Comparison of ENCODE assay signal across 13 cellular contexts in the genomic region with DNA sequence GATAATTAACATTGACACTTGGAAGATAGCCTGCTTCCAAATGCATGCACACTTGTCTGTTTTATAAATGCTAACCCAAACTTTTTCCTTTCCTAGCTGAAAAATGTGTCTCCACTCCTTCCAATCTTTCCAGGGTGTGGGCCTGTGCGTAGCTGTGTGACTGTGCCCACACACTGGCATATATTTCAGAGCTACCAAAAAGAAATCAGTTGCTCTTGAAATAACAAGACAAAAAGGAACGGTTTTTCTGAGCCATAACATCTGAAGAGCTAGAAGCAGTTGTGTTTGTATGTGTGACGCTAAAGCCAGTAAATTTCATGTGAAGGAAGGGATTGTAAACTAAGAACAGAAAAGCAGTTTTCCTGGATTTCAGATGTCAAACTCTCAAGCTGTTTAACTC.
DNase-seq lines count a peak whose midpoint lies in the region; ATAC-seq and TF ChIP-seq lines count a peak whose summit lies in the region.
"Had no signal": no experiment of that assay in that cellular context is flagged by ENCODE, and none has a peak within 500 bp of the region (broad histone marks: within the 10 kb centered on the region; RNA-seq: fewer than 3 reads in every experiment).

No MANE protein-coding gene starts in this region.

- H3K27ac ChIP-seq in VCaP (peak overlapping the region; percentile 27; the same call in 1 of the 2 replicates), gastroesophageal sphincter (peak overlapping the region; percentile 82 to 93 (median 91))

- peak overlapping the region; percentile 67 for H3K4me2 ChIP-seq in skeletal muscle satellite cell (ENCODE audit: low read length)

- H3K4me1 ChIP-seq in gastroesophageal sphincter = peaks cover 62 to 100% (median 67%) of the 10 kb centered on the region in 3 donors
- H3K4me1 ChIP-seq in skeletal muscle satellite cell (ENCODE audit: control insufficient read depth, insufficient read depth, low read length) = peaks cover 85% of the 10 kb centered on the region

- TF ChIP-seq POLR2A in gastroesophageal sphincter (IDR thresholded peaks at IDR 0.05) = no peak

- no peaks in the 10 kb centered on the region for H3K9me3 ChIP-seq in gastroesophageal sphincter
- H3K9me3 ChIP-seq in skeletal muscle satellite cell (replicated peaks; ENCODE audit: low read length) = no peaks in the 10 kb centered on the region
- H3K9me3 ChIP-seq: BE2C had no signal

- H3K36me3 ChIP-seq in gastroesophageal sphincter = peaks cover 0 to 5% of the 10 kb centered on the region in 2 donors
- peaks cover 9% of the 10 kb centered on the region for H3K36me3 ChIP-seq in skeletal muscle satellite cell (ENCODE audit: insufficient read depth, low read length)
- H3K36me3 ChIP-seq: BE2C had no signal

- ATAC-seq in gastroesophageal sphincter (peak; percentile 11), HG03280 (IDR thresholded peaks at IDR 0.05; ENCODE audit: unreplicated experiment) (no peak), HG03442 (IDR thresholded peaks at IDR 0.05; ENCODE audit: unreplicated experiment) (no peak)
- ATAC-seq: T-cell had no signal

- H3K9ac ChIP-seq in skeletal muscle satellite cell (ENCODE audit: low read depth, low read length) = peak overlapping the region; percentile 78

- WGBS in gastroesophageal sphincter (ENCODE audit: low coverage in 1 of 2), 2 donors = 12 to 14% methylated on average over 2 to 3 of the region's 3 CpGs

- TF ChIP-seq EP300 in gastroesophageal sphincter (IDR thresholded peaks at IDR 0.05) = no peak

- DNase-seq in Ammon's horn (ENCODE audit: low spot score) = peak; percentile 36
- no peak for DNase-seq in NOMO-1 treated with DMSO at 0.1 percent for 48 hours (lab: John Stamatoyannopoulos, UW; ENCODE audit: unreplicated experiment)
- DNase-seq in DMS53 (lab: John Stamatoyannopoulos, UW) = no peak
- DNase-seq: activated CD4-positive, alpha-beta T cell treated with anti-CD3 and anti-CD28 coated beads for 48 hours; midbrain; NCI-H1436 treated with DMSO at 0.1 percent for 48 hours; T-cell had no signal

- H3K4me3 ChIP-seq in gastroesophageal sphincter = no peak overlapping the region
- H3K4me3 ChIP-seq in skeletal muscle satellite cell (ENCODE audit: low read length) = peak overlapping the region; percentile 38

- H3K27me3 ChIP-seq in gastroesophageal sphincter (no peaks in the 10 kb centered on the region), skeletal muscle satellite cell (ENCODE audit: control insufficient read depth, insufficient read depth, low read length) (no peaks in the 10 kb centered on the region)
- H3K27me3 ChIP-seq: BE2C had no signal

- TF ChIP-seq CTCF in VCaP (conservative IDR thresholded peaks at IDR 0.05) = no peak
- TF ChIP-seq CTCF in gastroesophageal sphincter (IDR thresholded peaks at IDR 0.05) = no peak
